1 cellular context compared by ENCODE assay signal in the genomic region with DNA sequence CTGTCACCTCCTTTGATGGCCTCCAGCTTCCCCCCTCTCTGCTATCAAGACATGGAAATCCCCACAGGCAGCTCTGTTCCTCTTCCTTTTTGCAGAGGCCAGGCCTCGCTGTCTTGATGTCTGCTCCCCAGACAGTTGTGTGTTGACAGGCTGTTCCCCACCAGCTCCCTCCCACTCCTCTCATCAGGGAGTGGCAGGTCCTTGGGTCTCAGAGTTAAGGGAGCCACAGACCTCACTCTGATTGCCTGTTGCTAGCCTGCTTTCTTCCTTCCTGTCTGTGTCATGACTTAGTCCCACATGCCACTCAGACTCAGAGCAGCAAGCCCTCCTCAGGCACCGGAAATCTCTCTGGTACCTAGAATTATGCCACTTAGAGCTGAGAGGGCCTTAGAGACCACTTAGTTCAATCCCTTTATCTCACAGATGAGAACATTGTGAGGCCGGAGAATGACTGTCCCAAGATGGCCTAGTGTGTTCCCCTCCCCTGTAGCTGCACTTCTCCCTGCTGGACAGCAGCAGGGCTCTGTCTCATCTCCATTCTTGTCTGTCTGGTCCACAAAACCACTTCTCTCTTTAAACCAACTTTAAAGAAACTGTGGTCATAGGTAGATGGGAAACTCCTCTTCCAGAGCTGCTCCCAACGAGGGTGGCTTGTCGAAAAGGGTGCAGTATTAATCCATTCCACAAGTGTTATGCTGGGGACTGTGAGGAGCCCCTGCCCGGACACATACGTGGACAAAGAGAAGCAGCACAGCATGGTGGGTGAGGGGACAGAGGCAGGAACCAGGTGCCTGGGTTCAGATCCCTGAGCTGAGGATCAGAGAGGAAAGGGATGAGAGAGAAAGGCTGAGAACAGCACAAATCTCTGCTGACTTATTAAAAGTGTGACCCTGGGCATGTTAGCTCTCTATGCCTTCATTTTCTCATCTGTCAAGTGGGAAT.
TF ChIP-seq lines count a peak whose summit lies in the region.

No MANE protein-coding gene starts in this region.

TF ChIP-seq in GM12878, 131 proteins besides CTCF, POLR2A, EP300 and RAD21 (continued from another document):
- peak; percentile 72; the same call in 1 of the 2 replicates for TF ChIP-seq REST (IDR thresholded peaks at IDR 0.05; ENCODE audit: low read depth, low read length)
- no peak for TF ChIP-seq WRNIP1 (IDR thresholded peaks at IDR 0.05; ENCODE audit: borderline replicate concordance, low read depth, low read length)
- TF ChIP-seq POLR2AphosphoS2 (IDR thresholded peaks at IDR 0.05; ENCODE audit: low read depth, low read length), result no peak
- no peak for TF ChIP-seq NFXL1 (IDR thresholded peaks at IDR 0.05; ENCODE audit: borderline replicate concordance)
- TF ChIP-seq BACH1 (IDR thresholded peaks at IDR 0.05; ENCODE audit: borderline replicate concordance), result 0 out of 2 replicates have a peak, but pooled peaks have one; percentile 19
- TF ChIP-seq SIX5 (IDR thresholded peaks at IDR 0.05; ENCODE audit: low read depth, low read length, severe bottlenecking), result no peak
- TF ChIP-seq NR2F1 (conservative IDR thresholded peaks at IDR 0.05), result 0 out of 2 replicates have a peak, but pooled peaks have one; percentile 36
- no peak for TF ChIP-seq SUZ12 (IDR thresholded peaks at IDR 0.05; ENCODE audit: unreplicated experiment)
- no peak for TF ChIP-seq RAD51 (IDR thresholded peaks at IDR 0.05)
- TF ChIP-seq HDAC6 (IDR thresholded peaks at IDR 0.05; ENCODE audit: unreplicated experiment), result no peak
- no peak; the same call in 1 of the 2 replicates for TF ChIP-seq TCF3 (IDR thresholded peaks at IDR 0.05; ENCODE audit: borderline replicate concordance, insufficient read depth, low read depth, low read length)
- TF ChIP-seq MYB (IDR thresholded peaks at IDR 0.05; ENCODE audit: borderline replicate concordance, low read depth, low read length), result no peak
- TF ChIP-seq SUPT20H (IDR thresholded peaks at IDR 0.05; ENCODE audit: borderline replicate concordance, control insufficient read depth, low read depth, low read length), result no peak
- TF ChIP-seq SKIL (IDR thresholded peaks at IDR 0.05; ENCODE audit: low read depth, poor library complexity, severe bottlenecking), result peak; percentile 43
- peak in 1 of 2 experiments; percentile 74; a peak in 2 of 4 replicates for TF ChIP-seq ETV6 (conservative IDR thresholded peaks at IDR 0.05 in 1 of 2, IDR thresholded peaks at IDR 0.05 in 1 of 2; ENCODE audit: borderline replicate concordance in 1 of 2, low read depth in 1 of 2)
- TF ChIP-seq IRF5 (IDR thresholded peaks at IDR 0.05; ENCODE audit: borderline replicate concordance), result no peak
- TF ChIP-seq IRF3 (IDR thresholded peaks at IDR 0.05), result no peak
- no peak for TF ChIP-seq HDAC2 (IDR thresholded peaks at IDR 0.05)
- TF ChIP-seq, protein P1, sequence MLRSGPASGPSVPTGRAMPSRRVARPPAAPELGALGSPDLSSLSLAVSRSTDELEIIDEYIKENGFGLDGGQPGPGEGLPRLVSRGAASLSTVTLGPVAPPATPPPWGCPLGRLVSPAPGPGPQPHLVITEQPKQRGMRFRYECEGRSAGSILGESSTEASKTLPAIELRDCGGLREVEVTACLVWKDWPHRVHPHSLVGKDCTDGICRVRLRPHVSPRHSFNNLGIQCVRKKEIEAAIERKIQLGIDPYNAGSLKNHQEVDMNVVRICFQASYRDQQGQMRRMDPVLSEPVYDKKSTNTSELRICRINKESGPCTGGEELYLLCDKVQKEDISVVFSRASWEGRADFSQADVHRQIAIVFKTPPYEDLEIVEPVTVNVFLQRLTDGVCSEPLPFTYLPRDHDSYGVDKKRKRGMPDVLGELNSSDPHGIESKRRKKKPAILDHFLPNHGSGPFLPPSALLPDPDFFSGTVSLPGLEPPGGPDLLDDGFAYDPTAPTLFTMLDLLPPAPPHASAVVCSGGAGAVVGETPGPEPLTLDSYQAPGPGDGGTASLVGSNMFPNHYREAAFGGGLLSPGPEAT (IDR thresholded peaks at IDR 0.05; ENCODE audit: low read depth), result peak; percentile 80; the same call in 1 of the 2 replicates
